1 cellular context compared by ENCODE assay signal in genomic region chr17:4365103-4365627, GRCh38.
TF ChIP-seq lines count a peak whose summit lies in the region.

No MANE protein-coding gene starts in this region.

TF ChIP-seq in GM12878, 131 proteins besides CTCF, POLR2A, EP300 and RAD21 (continued from another document and continues in another):
- TF ChIP-seq ZBTB4 (CRISPR knock-in tag; IDR thresholded peaks at IDR 0.05) = no peak
- 0 out of 2 replicates have a peak, but pooled peaks have one; percentile 29 for TF ChIP-seq NBN (IDR thresholded peaks at IDR 0.05)
- 0 out of 2 replicates have a peak, but pooled peaks have one; percentile 30 for TF ChIP-seq CBFB (IDR thresholded peaks at IDR 0.05; ENCODE audit: low read depth)
- peak; percentile 51; the same call in 1 of the 2 replicates for TF ChIP-seq TCF12 (IDR thresholded peaks at IDR 0.05; ENCODE audit: low read depth, low read length)
- TF ChIP-seq HCFC1 (IDR thresholded peaks at IDR 0.05; ENCODE audit: low read length) = peak; percentile 53
- peak; percentile 95 for TF ChIP-seq LARP7 (IDR thresholded peaks at IDR 0.05)
- TF ChIP-seq NR2F1 (conservative IDR thresholded peaks at IDR 0.05) = peak; percentile 75
- peak; percentile 55; the same call in 1 of the 2 replicates for TF ChIP-seq ATF3 (IDR thresholded peaks at IDR 0.05; ENCODE audit: borderline replicate concordance, extremely low read depth, low read depth, low read length)
- peak; percentile 99 for TF ChIP-seq MAX (IDR thresholded peaks at IDR 0.05; ENCODE audit: low read depth, low read length)
- TF ChIP-seq JUND (IDR thresholded peaks at IDR 0.05; ENCODE audit: low read depth, low read length) = 0 out of 2 replicates have a peak, but pooled peaks have one; percentile 22
- peak; percentile 72; the same call in 1 of the 2 replicates for TF ChIP-seq CHD1 (IDR thresholded peaks at IDR 0.05; ENCODE audit: low read depth, low read length)
- peak; percentile 59 for TF ChIP-seq RELA (IDR thresholded peaks at IDR 0.05; ENCODE audit: borderline replicate concordance, partially characterized antibody)
- TF ChIP-seq IRF4 (IDR thresholded peaks at IDR 0.05; ENCODE audit: low read depth, low read length) = 0 out of 2 replicates have a peak, but pooled peaks have one; percentile 14
- no peak for TF ChIP-seq ZBTB33 (IDR thresholded peaks at IDR 0.05)
- TF ChIP-seq BHLHE40 (IDR thresholded peaks at IDR 0.05; ENCODE audit: borderline replicate concordance in 1 of 2, low read depth in 2 of 2, low read length in 1 of 2) = peak; percentile 94 to 95
- peak; percentile 98 for TF ChIP-seq MXI1 (IDR thresholded peaks at IDR 0.05; ENCODE audit: low read depth, low read length)
- no peak for TF ChIP-seq FOXM1 (IDR thresholded peaks at IDR 0.05; ENCODE audit: low read depth, low read length)
- no peak for TF ChIP-seq NR2C2 (IDR thresholded peaks at IDR 0.05; ENCODE audit: borderline replicate concordance, control insufficient read depth, insufficient read length, low read depth)
- peak; percentile 26 for TF ChIP-seq SKIL (IDR thresholded peaks at IDR 0.05; ENCODE audit: low read depth, poor library complexity, severe bottlenecking)
- TF ChIP-seq NRF1 (conservative IDR thresholded peaks at IDR 0.05; ENCODE audit: low read depth, low read length) = peak; percentile 95
- TF ChIP-seq GATAD2B (conservative IDR thresholded peaks at IDR 0.05; ENCODE audit: low read depth) = peak; percentile 91
- TF ChIP-seq BCLAF1 (IDR thresholded peaks at IDR 0.05) = no peak
- 0 out of 2 replicates have a peak, but pooled peaks have one; percentile 61 for TF ChIP-seq STAT1 (conservative IDR thresholded peaks at IDR 0.05)
- peak; percentile 93 for TF ChIP-seq SIN3A (IDR thresholded peaks at IDR 0.05; ENCODE audit: low read depth, low read length)
- TF ChIP-seq SIX5 (IDR thresholded peaks at IDR 0.05; ENCODE audit: low read depth, low read length, severe bottlenecking) = no peak
- peak; percentile 70; the same call in 1 of the 2 replicates for TF ChIP-seq POLR2AphosphoS5 (IDR thresholded peaks at IDR 0.05; ENCODE audit: low read length)
- peak; percentile 78; the same call in 1 of the 2 replicates for TF ChIP-seq ZNF207 (IDR thresholded peaks at IDR 0.05; ENCODE audit: borderline replicate concordance)
- TF ChIP-seq HDAC2 (IDR thresholded peaks at IDR 0.05) = no peak
- TF ChIP-seq ZNF622 (IDR thresholded peaks at IDR 0.05) = no peak
- 0 out of 2 replicates have a peak, but pooled peaks have one; percentile 20 for TF ChIP-seq ZNF24 (IDR thresholded peaks at IDR 0.05)
- TF ChIP-seq SP1 (IDR thresholded peaks at IDR 0.05; ENCODE audit: low read depth, low read length) = peak; percentile 28
- peak; percentile 85; the same call in 1 of the 2 replicates for TF ChIP-seq RCOR1 (conservative IDR thresholded peaks at IDR 0.05; ENCODE audit: low read depth, low read length)
- no peak for TF ChIP-seq ZNF274 (IDR thresholded peaks at IDR 0.05; ENCODE audit: insufficient read depth, insufficient read length)
- TF ChIP-seq BCL11A (IDR thresholded peaks at IDR 0.05; ENCODE audit: low read depth, low read length) = 0 out of 2 replicates have a peak, but pooled peaks have one; percentile 15
- peak; percentile 87 for TF ChIP-seq USF2 (IDR thresholded peaks at IDR 0.05; ENCODE audit: borderline replicate concordance, low read depth, low read length)
- TF ChIP-seq MEF2A (IDR thresholded peaks at IDR 0.05; ENCODE audit: insufficient read depth, low read depth, low read length) = 0 out of 2 replicates have a peak, but pooled peaks have one; percentile 28
- TF ChIP-seq ZNF687 (IDR thresholded peaks at IDR 0.05) = peak; percentile 69
- TF ChIP-seq IKZF1 (conservative IDR thresholded peaks at IDR 0.05) = peak; percentile 78
- TF ChIP-seq JUNB (IDR thresholded peaks at IDR 0.05) = no peak
- TF ChIP-seq USF1 (IDR thresholded peaks at IDR 0.05; ENCODE audit: borderline replicate concordance, extremely low read length, insufficient read depth, low read depth, low read length) = peak; percentile 76
- TF ChIP-seq RUNX3 (IDR thresholded peaks at IDR 0.05; ENCODE audit: low read length) = peak; percentile 74
- TF ChIP-seq POU2F2 (IDR thresholded peaks at IDR 0.05; ENCODE audit: borderline replicate concordance, low read depth, low read length) = peak; percentile 26; the same call in 1 of the 3 replicates
- peak; percentile 54; the same call in 1 of the 2 replicates for TF ChIP-seq POLR2AphosphoS2 (IDR thresholded peaks at IDR 0.05; ENCODE audit: low read depth, low read length)
- TF ChIP-seq TBL1XR1 (IDR thresholded peaks at IDR 0.05; ENCODE audit: low read depth, low read length) = peak; percentile 68
- TF ChIP-seq IRF5 (IDR thresholded peaks at IDR 0.05; ENCODE audit: borderline replicate concordance) = no peak
